In genomic region chr19:42115219-42115618, GRCh38 we compare ENCODE assay signal across 1 cellular context.
A peak's percentile ranks its signal among the peaks of the same experiment; 100 is the strongest.
TF ChIP-seq lines count a peak whose summit lies in the region.

No MANE protein-coding gene starts in this region.

TF ChIP-seq in HEK293, 187 proteins besides CTCF, POLR2A, EP300 and RAD21 (continued from another document):
- TF ChIP-seq, protein P1, sequence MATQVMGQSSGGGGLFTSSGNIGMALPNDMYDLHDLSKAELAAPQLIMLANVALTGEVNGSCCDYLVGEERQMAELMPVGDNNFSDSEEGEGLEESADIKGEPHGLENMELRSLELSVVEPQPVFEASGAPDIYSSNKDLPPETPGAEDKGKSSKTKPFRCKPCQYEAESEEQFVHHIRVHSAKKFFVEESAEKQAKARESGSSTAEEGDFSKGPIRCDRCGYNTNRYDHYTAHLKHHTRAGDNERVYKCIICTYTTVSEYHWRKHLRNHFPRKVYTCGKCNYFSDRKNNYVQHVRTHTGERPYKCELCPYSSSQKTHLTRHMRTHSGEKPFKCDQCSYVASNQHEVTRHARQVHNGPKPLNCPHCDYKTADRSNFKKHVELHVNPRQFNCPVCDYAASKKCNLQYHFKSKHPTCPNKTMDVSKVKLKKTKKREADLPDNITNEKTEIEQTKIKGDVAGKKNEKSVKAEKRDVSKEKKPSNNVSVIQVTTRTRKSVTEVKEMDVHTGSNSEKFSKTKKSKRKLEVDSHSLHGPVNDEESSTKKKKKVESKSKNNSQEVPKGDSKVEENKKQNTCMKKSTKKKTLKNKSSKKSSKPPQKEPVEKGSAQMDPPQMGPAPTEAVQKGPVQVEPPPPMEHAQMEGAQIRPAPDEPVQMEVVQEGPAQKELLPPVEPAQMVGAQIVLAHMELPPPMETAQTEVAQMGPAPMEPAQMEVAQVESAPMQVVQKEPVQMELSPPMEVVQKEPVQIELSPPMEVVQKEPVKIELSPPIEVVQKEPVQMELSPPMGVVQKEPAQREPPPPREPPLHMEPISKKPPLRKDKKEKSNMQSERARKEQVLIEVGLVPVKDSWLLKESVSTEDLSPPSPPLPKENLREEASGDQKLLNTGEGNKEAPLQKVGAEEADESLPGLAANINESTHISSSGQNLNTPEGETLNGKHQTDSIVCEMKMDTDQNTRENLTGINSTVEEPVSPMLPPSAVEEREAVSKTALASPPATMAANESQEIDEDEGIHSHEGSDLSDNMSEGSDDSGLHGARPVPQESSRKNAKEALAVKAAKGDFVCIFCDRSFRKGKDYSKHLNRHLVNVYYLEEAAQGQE (tag by site-specific recombination; IDR thresholded peaks at IDR 0.05): peak; percentile 97
- no peak for TF ChIP-seq ZSCAN4 (tag by site-specific recombination; IDR thresholded peaks at IDR 0.05)
